ENCODE assay signal across 15 cellular contexts in genomic region chr3:159857840-159858239, GRCh38.
"Had no signal": no experiment of that assay in that cellular context is flagged by ENCODE, and none has a peak within 500 bp of the region (broad histone marks: within the 10 kb centered on the region; RNA-seq: fewer than 3 reads in every experiment).

No MANE protein-coding gene starts in this region.

- H3K27me3 ChIP-seq: left lung, right lobe of liver, SJCRH30, testis had no signal

- H3K9me3 ChIP-seq: left lung, right lobe of liver, SJCRH30, testis had no signal

- H3K4me3 ChIP-seq: coronary artery, left lung, right lobe of liver, SJCRH30, testis had no signal

- H3K27ac ChIP-seq: coronary artery, parathyroid adenoma, right lobe of liver, SJCRH30, testis had no signal

- ATAC-seq: activated CD4-positive, CD25-positive, alpha-beta regulatory T cell treated with anti-CD3 and anti-CD28 coated beads, Interleukin-2, amount 50 U/mL, for 24 hours; activated CD8-positive, alpha-beta memory T cell treated with anti-CD3 and anti-CD28 coated beads, Interleukin-2, amount 10 ng/mL, durations not matched to agents 7 days and 5 days; left lung; right lobe of liver had no signal

- DNase-seq: activated CD4-positive, alpha-beta T cell treated with anti-CD3 and anti-CD28 coated beads, Interleukin-2, amount 50 U/mL, for 4 hours; activated CD8-positive, alpha-beta memory T cell treated with anti-CD3 and anti-CD28 coated beads, Interleukin-2, amount 10 ng/mL, durations not matched to agents 7 days and 5 days; activated gamma-delta T cell; activated T-cell treated with anti-CD3 and anti-CD28 coated beads, Interleukin-2, amount 50 U/mL, for 24 hours; effector memory CD4-positive, alpha-beta T cell; left lung; mesendoderm; right lobe of liver; SJCRH30; stimulated activated CD4-positive, alpha-beta T cell treated with anti-CD3 and anti-CD28 coated beads, Interleukin-2, amount 100 ng/mL, for 24 hours; stimulated activated naive CD4-positive, alpha-beta T cell; testis had no signal

- H3K36me3 ChIP-seq: left lung, right lobe of liver, SJCRH30 had no signal

- H3K4me1 ChIP-seq: parathyroid adenoma, right lobe of liver, testis had no signal
